In genomic region chr2:17442334-17442733, GRCh38 we compare ENCODE assay signal across 23 cellular contexts.
DNase-seq lines count a peak whose midpoint lies in the region; ATAC-seq and TF ChIP-seq lines count a peak whose summit lies in the region.
"Had no signal": no experiment of that assay in that cellular context is flagged by ENCODE, and none has a peak within 500 bp of the region (broad histone marks: within the 10 kb centered on the region; RNA-seq: fewer than 3 reads in every experiment).

No MANE protein-coding gene starts in this region.

- H3K27ac ChIP-seq in A673 (ENCODE audit: low read depth, low read length, poor library complexity, severe bottlenecking) (no peak overlapping the region), brain microvascular endothelial cell (no peak overlapping the region), dorsolateral prefrontal cortex (no peak overlapping the region), testis (no peak overlapping the region)
- H3K27ac ChIP-seq: BLaER1 treated with 17β-estradiol and CSF1 and Interleukin-3, amounts not matched to agents 10 nM and 100 nM; esophagus muscularis mucosa; ovary; right atrium auricular region had no signal

- peak; percentile 10 for DNase-seq in A673 (ENCODE audit: low spot score)
- peak; percentile 14 for DNase-seq in M059J (ENCODE audit: low read depth)
- DNase-seq in brain microvascular endothelial cell: peak; percentile 63
- peak; percentile 42 for DNase-seq in iris pigment epithelial cell (ENCODE audit: low read depth)
- DNase-seq in dorsolateral prefrontal cortex: no peak
- no peak for DNase-seq in testis
- no peak for DNase-seq in GM03348 (ENCODE audit: low spot score)
- DNase-seq: activated CD4-positive, alpha-beta memory T cell treated with anti-CD3 and anti-CD28 coated beads, Interleukin-2, amount 10 ng/mL, durations not matched to agents 7 days and 5 days; activated effector memory CD4-positive, alpha-beta T cell treated with Interleukin-2 at 50 U/mL for 16 hours; activated naive CD8-positive, alpha-beta T cell treated with anti-CD3 and anti-CD28 coated beads, Interleukin-2, amount 50 U/mL, for 24 hours; MV-4-11; NCI-H1694; NCI-H748 treated with DMSO at 0.1 percent for 48 hours; ovary; stimulated activated CD4-positive, alpha-beta T cell treated with anti-CD3 and anti-CD28 coated beads, Interleukin-15, amount 100 ng/mL, for 24 hours had no signal

- BruUV-seq in A673 (replicated peaks; lab: Mats Ljungman, UMichigan): no TSS peak

- no peaks in the 10 kb centered on the region for H3K9me3 ChIP-seq in A673 (ENCODE audit: low read depth, low read length, poor library complexity, severe bottlenecking)
- no peaks in the 10 kb centered on the region for H3K9me3 ChIP-seq in testis
- H3K9me3 ChIP-seq: esophagus muscularis mucosa, ovary, right atrium auricular region had no signal

- intact Hi-C loops in A673 (cut with micrococcal nuclease; ENCODE audit: unreplicated experiment): no loop called here
- intact Hi-C loops in dorsolateral prefrontal cortex (cut with DNase I): no loop called here
- intact Hi-C loops in testis (cut with DNase I; ENCODE audit: low total_unique reads): no loop called here

- in situ Hi-C loops in brain microvascular endothelial cell (cut with HindIII; ENCODE audit: low pct_ligation_motif_present, low sequenced_read_pairs): no loop called here

- H3K4me1 ChIP-seq in A673 (ENCODE audit: insufficient read depth, low read length, poor library complexity, severe bottlenecking) (peaks cover 4% of the 10 kb centered on the region), testis (no peaks in the 10 kb centered on the region)
- H3K4me1 ChIP-seq: BLaER1 treated with 17β-estradiol and CSF1 and Interleukin-3, amounts not matched to agents 10 nM and 100 nM; esophagus muscularis mucosa; right atrium auricular region had no signal

- CTCF ChIA-PET in A673 (lab: Charles Lee): no interaction called here

- TF ChIP-seq POLR2A in testis (IDR thresholded peaks at IDR 0.05): no peak

- WGBS in testis, 2 donors: 84 to 96% methylated on average over 2 of the region's 2 CpGs

- POLR2A ChIA-PET in A673 (lab: Charles Lee; ENCODE audit: low non-redundant PET): no interaction called here

- peaks cover 36% of the 10 kb centered on the region for H3K27me3 Mint-ChIP-seq in stimulated activated memory B cell treated with anti-CD40 and anti-IgM and Interleukin-4, amounts not matched to agents 10 μg/mL and 1 μg/mL and 100 μg/mL, for 72 hours
- H3K27me3 Mint-ChIP-seq: activated CD4-positive, alpha-beta memory T cell treated with anti-CD3 and anti-CD28 coated beads, Interleukin-2, amount 10 ng/mL, durations not matched to agents 7 days and 5 days; activated naive CD8-positive, alpha-beta T cell treated with anti-CD3 and anti-CD28 coated beads, Interleukin-2, amount 50 U/mL, for 24 hours had no signal

- no peak overlapping the region for H3K4me3 ChIP-seq in A673 (ENCODE audit: low read depth, low read length, poor library complexity, severe bottlenecking)
- no peak overlapping the region for H3K4me3 ChIP-seq in brain microvascular endothelial cell (ENCODE audit: low read depth, low read length)
- no peak overlapping the region for H3K4me3 ChIP-seq in dorsolateral prefrontal cortex
- no peak overlapping the region for H3K4me3 ChIP-seq in testis
- H3K4me3 ChIP-seq: BLaER1 treated with 17β-estradiol and CSF1 and Interleukin-3, amounts not matched to agents 10 nM and 100 nM; esophagus muscularis mucosa; ovary; right atrium auricular region had no signal

- no peaks in the 10 kb centered on the region for H3K27me3 ChIP-seq in A673 (replicated peaks; ENCODE audit: insufficient read depth, low read depth, low read length, poor library complexity)
- no peaks in the 10 kb centered on the region for H3K27me3 ChIP-seq in brain microvascular endothelial cell (replicated peaks)
- no peaks in the 10 kb centered on the region for H3K27me3 ChIP-seq in dorsolateral prefrontal cortex
- H3K27me3 ChIP-seq in testis: no peaks in the 10 kb centered on the region
- H3K27me3 ChIP-seq: BLaER1 treated with 17β-estradiol and CSF1 and Interleukin-3, amounts not matched to agents 10 nM and 100 nM; esophagus muscularis mucosa; ovary; right atrium auricular region had no signal

- H3K4me3 Mint-ChIP-seq in stimulated activated memory B cell treated with anti-CD40 and anti-IgM and Interleukin-4, amounts not matched to agents 10 μg/mL and 1 μg/mL and 100 μg/mL, for 72 hours: no peak overlapping the region
- H3K4me3 Mint-ChIP-seq: activated CD4-positive, alpha-beta memory T cell treated with anti-CD3 and anti-CD28 coated beads, Interleukin-2, amount 10 ng/mL, durations not matched to agents 7 days and 5 days; activated naive CD8-positive, alpha-beta T cell treated with anti-CD3 and anti-CD28 coated beads, Interleukin-2, amount 50 U/mL, for 24 hours; mesothelial cell of epicardium; nephron had no signal

- H3K36me3 ChIP-seq in A673 (ENCODE audit: insufficient read depth, low read length, poor library complexity, severe bottlenecking) (no peaks in the 10 kb centered on the region), brain microvascular endothelial cell (replicated peaks) (no peaks in the 10 kb centered on the region), testis (ENCODE audit: low read depth, missing control alignments) (no peaks in the 10 kb centered on the region)
- H3K36me3 ChIP-seq: BLaER1 treated with 17β-estradiol and CSF1 and Interleukin-3, amounts not matched to agents 10 nM and 100 nM; esophagus muscularis mucosa; ovary; right atrium auricular region had no signal

- no peak overlapping the region for H3K27ac Mint-ChIP-seq in stimulated activated memory B cell treated with anti-CD40 and anti-IgM and Interleukin-4, amounts not matched to agents 10 μg/mL and 1 μg/mL and 100 μg/mL, for 72 hours
- H3K27ac Mint-ChIP-seq: activated CD4-positive, alpha-beta memory T cell treated with anti-CD3 and anti-CD28 coated beads, Interleukin-2, amount 10 ng/mL, durations not matched to agents 7 days and 5 days; activated naive CD8-positive, alpha-beta T cell treated with anti-CD3 and anti-CD28 coated beads, Interleukin-2, amount 50 U/mL, for 24 hours; mesothelial cell of epicardium; nephron had no signal

- no peaks in the 10 kb centered on the region for H3K36me3 Mint-ChIP-seq in stimulated activated memory B cell treated with anti-CD40 and anti-IgM and Interleukin-4, amounts not matched to agents 10 μg/mL and 1 μg/mL and 100 μg/mL, for 72 hours
- H3K36me3 Mint-ChIP-seq: mesothelial cell of epicardium had no signal

- H3K4me1 Mint-ChIP-seq in stimulated activated memory B cell treated with anti-CD40 and anti-IgM and Interleukin-4, amounts not matched to agents 10 μg/mL and 1 μg/mL and 100 μg/mL, for 72 hours: no peaks in the 10 kb centered on the region
- H3K4me1 Mint-ChIP-seq: activated CD4-positive, alpha-beta memory T cell treated with anti-CD3 and anti-CD28 coated beads, Interleukin-2, amount 10 ng/mL, durations not matched to agents 7 days and 5 days; activated naive CD8-positive, alpha-beta T cell treated with anti-CD3 and anti-CD28 coated beads, Interleukin-2, amount 50 U/mL, for 24 hours; nephron had no signal

- no peak for ATAC-seq in stimulated activated memory B cell treated with anti-CD40 and anti-IgM and Interleukin-4, amounts not matched to agents 10 μg/mL and 1 μg/mL and 100 μg/mL, for 72 hours
- ATAC-seq: activated CD4-positive, CD25-positive, alpha-beta regulatory T cell treated with anti-CD3 and anti-CD28 coated beads, Interleukin-2, amount 50 U/mL, for 24 hours; activated naive CD8-positive, alpha-beta T cell treated with anti-CD3 and anti-CD28 coated beads, Interleukin-2, amount 50 U/mL, for 24 hours; Right ventricle myocardium inferior had no signal

- no peak for TF ChIP-seq CTCF in A673 (conservative IDR thresholded peaks at IDR 0.05; ENCODE audit: low read depth, low read length)
- no peak for TF ChIP-seq CTCF in brain microvascular endothelial cell (IDR thresholded peaks at IDR 0.05; ENCODE audit: low read depth, low read length, missing control alignments)
- no peak for TF ChIP-seq CTCF in dorsolateral prefrontal cortex (IDR thresholded peaks at IDR 0.05 in 54 of 56, conservative IDR thresholded peaks at IDR 0.05 in 2 of 56; ENCODE audit: low read depth in 1 of 56, partially characterized antibody in 56 of 56)
- TF ChIP-seq CTCF in testis (IDR thresholded peaks at IDR 0.05): no peak

- peaks cover 4% of the 10 kb centered on the region for H3K9me3 Mint-ChIP-seq in stimulated activated memory B cell treated with anti-CD40 and anti-IgM and Interleukin-4, amounts not matched to agents 10 μg/mL and 1 μg/mL and 100 μg/mL, for 72 hours
- H3K9me3 Mint-ChIP-seq: mesothelial cell of epicardium had no signal

Comparison
In these comparisons a context has a peak if more than half of its experiments do, and no peak if none do; other contexts are left out.
1. DNase-seq: peak in A673 (single experiment), M059J (single experiment), brain microvascular endothelial cell (single experiment) and iris pigment epithelial cell (single experiment); none in dorsolateral prefrontal cortex (0 of 10), testis (single experiment) and GM03348 (single experiment).